In genomic region chr22:45311033-45311531, GRCh38 we compare ENCODE assay signal across 8 cellular contexts.
A peak's percentile ranks its signal among the peaks of the same experiment; 100 is the strongest.
DNase-seq lines count a peak whose midpoint lies in the region; TF ChIP-seq lines count a peak whose summit lies in the region.

No MANE protein-coding gene starts in this region.

- H3K27ac ChIP-seq in 22Rv1 = peak overlapping the region; percentile 87
- no peak overlapping the region for H3K27ac ChIP-seq in HUES48 (ENCODE audit: low read depth, low read length)
- no peak overlapping the region for H3K27ac ChIP-seq in muscle layer of colon (ENCODE audit: low read depth, low read length)

- H3K9ac ChIP-seq in HUES48 (ENCODE audit: low read depth, low read length) = no peak overlapping the region
- peak overlapping the region; percentile 71 for H3K9ac ChIP-seq in muscle layer of colon (ENCODE audit: low read length)

- H3K27me3 ChIP-seq in HUES48 (ENCODE audit: control insufficient read depth, insufficient read depth, low read length) = no peaks in the 10 kb centered on the region
- H3K27me3 ChIP-seq in muscle layer of colon (ENCODE audit: control insufficient read depth in 1 of 2, insufficient read depth in 2 of 2, low read length in 2 of 2) = no peaks in the 10 kb centered on the region

- H3K36me3 ChIP-seq in HUES48 (ENCODE audit: control insufficient read depth, insufficient read depth, low read length) = no peaks in the 10 kb centered on the region; the same call in 1 of the 2 replicates
- H3K36me3 ChIP-seq in muscle layer of colon (ENCODE audit: insufficient read depth, low read length) = no peaks in the 10 kb centered on the region

- no peaks in the 10 kb centered on the region for H3K9me3 ChIP-seq in HUES48 (ENCODE audit: control insufficient read depth, insufficient read depth, low read length)
- no peaks in the 10 kb centered on the region for H3K9me3 ChIP-seq in muscle layer of colon (ENCODE audit: low read length)

- TF ChIP-seq CTCF in 22Rv1 (IDR thresholded peaks at IDR 0.05) (no peak), cardiac fibroblast (IDR thresholded peaks at IDR 0.05; ENCODE audit: low read depth, low read length) (no peak)

- H3K4me3 ChIP-seq in HUES48 (ENCODE audit: low read depth, low read length) (peak overlapping the region; percentile 65), cardiac fibroblast (replicated peaks in 1 of 2; ENCODE audit: low read depth in 2 of 2, low read length in 2 of 2) (peak overlapping the region; percentile 83 to 90), muscle layer of colon (ENCODE audit: low read depth in 1 of 2, low read length in 2 of 2) (peak overlapping the region; percentile 76 to 83)

- peaks cover 11% of the 10 kb centered on the region for H3K4me1 ChIP-seq in HUES48 (ENCODE audit: control insufficient read depth, insufficient read depth, low read length)
- peaks cover 14% of the 10 kb centered on the region for H3K4me1 ChIP-seq in muscle layer of colon (ENCODE audit: insufficient read depth, low read length)

- DNase-seq in cardiac fibroblast (ENCODE audit: low read depth in 2 of 2) (no peak), NCI-H2029 treated with DMSO at 0.1 percent for 48 hours (lab: John Stamatoyannopoulos, UW) (no peak), SKM-1 (lab: John Stamatoyannopoulos, UW; ENCODE audit: unreplicated experiment) (no peak), UCSD-AML1 (lab: John Stamatoyannopoulos, UW; ENCODE audit: unreplicated experiment) (no peak), OCI-M2 (lab: John Stamatoyannopoulos, UW; ENCODE audit: unreplicated experiment) (no peak)
